ENCODE assay signal across 11 cellular contexts in genomic region chr10:17075975-17076374, GRCh38. TPM values are rescaled to one million over a fixed set of nuclear protein-coding genes. Genes with fewer than 3 reads are reported as not detected.
DNase-seq lines count a peak whose midpoint lies in the region; ATAC-seq and TF ChIP-seq lines count a peak whose summit lies in the region.
"Had no signal": no experiment of that assay in that cellular context is flagged by ENCODE, and none has a peak within 500 bp of the region (broad histone marks: within the 10 kb centered on the region; RNA-seq: fewer than 3 reads in every experiment).

No MANE protein-coding gene starts in this region.

- no peak overlapping the region for H3K18ac ChIP-seq in neuronal stem cell (ENCODE audit: low read length)

- H3K9me3 Mint-ChIP-seq in CD8-positive, alpha-beta T cell, result no peaks in the 10 kb centered on the region
- H3K9me3 Mint-ChIP-seq: activated CD4-positive, alpha-beta T cell treated with anti-CD3 and anti-CD28 coated beads, Interleukin-2, amount 10 ng/mL, durations not matched to agents 7 days and 5 days had no signal

- H3K23ac ChIP-seq in neuronal stem cell (ENCODE audit: low read depth, low read length, poor library complexity), result no peak overlapping the region

- H3K4ac ChIP-seq in neuronal stem cell (ENCODE audit: low read length), result no peak overlapping the region

- intact Hi-C loops in Right ventricle myocardium inferior (cut with DNase I) (no loop called here), right cardiac atrium (cut with DNase I) (no loop called here), esophagus squamous epithelium (cut with DNase I) (no loop called here), right lobe of liver (cut with DNase I) (no loop called here)
- intact Hi-C loops in CD8-positive, alpha-beta T cell (cut with DNase I, micrococcal nuclease), result no loop called here

- POLR2A ChIA-PET in CD8-positive, alpha-beta T cell (lab: Charles Lee), result no interaction called here

- H3K14ac ChIP-seq in neuronal stem cell (ENCODE audit: low read length), result no peak overlapping the region

- no peak overlapping the region for H2BK12ac ChIP-seq in neuronal stem cell (ENCODE audit: low read length)

- ATAC-seq in Right ventricle myocardium inferior, result peak; percentile 37
- ATAC-seq in right cardiac atrium, result no peak
- ATAC-seq in CD8-positive, alpha-beta T cell, result no peak
- ATAC-seq in right lobe of liver, result no peak
- no peak for ATAC-seq in HG03354 (IDR thresholded peaks at IDR 0.05; ENCODE audit: poor library complexity, severe bottlenecking, unreplicated experiment)

- WGBS in right cardiac atrium, result 64% methylated on average over 2 of the region's 2 CpGs
- WGBS in esophagus squamous epithelium, 2 donors, result 60 to 63% methylated on average over 2 of the region's 2 CpGs
- no CpG with 5 or more reads among the region's 2 CpGs for WGBS in neuronal stem cell (ENCODE audit: extremely low coverage in 2 of 2, insufficient read length in 2 of 2, insufficient replicate concordance in 1 of 2), 2 donors
- WGBS in right lobe of liver (ENCODE audit: insufficient coverage, low coverage, low lambda C conversion rate, missing lambda C conversion rate), result 80% methylated on average over 2 of the region's 2 CpGs

- H3K27me3 Mint-ChIP-seq in CD8-positive, alpha-beta T cell (ENCODE audit: low read depth), result no peaks in the 10 kb centered on the region
- H3K27me3 Mint-ChIP-seq: activated CD4-positive, alpha-beta T cell treated with anti-CD3 and anti-CD28 coated beads, Interleukin-2, amount 10 ng/mL, durations not matched to agents 7 days and 5 days had no signal

- TF ChIP-seq CTCF in esophagus squamous epithelium (IDR thresholded peaks at IDR 0.05) (no peak), right lobe of liver (IDR thresholded peaks at IDR 0.05) (no peak)
- TF ChIP-seq CTCF in CD8-positive, alpha-beta T cell (IDR thresholded peaks at IDR 0.05), result no peak

- H4K91ac ChIP-seq in neuronal stem cell (ENCODE audit: low read depth, low read length, poor library complexity), result no peak overlapping the region

- H2BK120ac ChIP-seq in neuronal stem cell (ENCODE audit: low read depth, low read length), result no peak overlapping the region

- no peaks in the 10 kb centered on the region for H3K79me1 ChIP-seq in neuronal stem cell (ENCODE audit: low read depth, low read length)

- H3K36me3 ChIP-seq in esophagus squamous epithelium (no peaks in the 10 kb centered on the region), neuronal stem cell (replicated peaks in 1 of 2; ENCODE audit: control insufficient read depth in 2 of 2, insufficient read depth in 2 of 2, low read length in 2 of 2) (no peaks in the 10 kb centered on the region), right lobe of liver (no peaks in the 10 kb centered on the region)
- no peaks in the 10 kb centered on the region for H3K36me3 ChIP-seq in CD8-positive, alpha-beta T cell (ENCODE audit: insufficient read depth, low read length)

- DNase-seq in Right ventricle myocardium inferior (ENCODE audit: missing footprints) (no peak), right cardiac atrium (no peak), esophagus squamous epithelium (lab: John Stamatoyannopoulos, UW) (no peak), neuronal stem cell (ENCODE audit: low spot score) (no peak), right lobe of liver (no peak), AML-193 (lab: John Stamatoyannopoulos, UW) (no peak)
- DNase-seq in CD8-positive, alpha-beta T cell, result no peak
- DNase-seq: activated CD4-positive, alpha-beta T cell treated with anti-CD3 and anti-CD28 coated beads, Interleukin-2, amount 10 ng/mL, durations not matched to agents 7 days and 5 days; activated gamma-delta T cell; hypothalamus had no signal

- H4K8ac ChIP-seq in neuronal stem cell (ENCODE audit: low read depth, low read length), result no peak overlapping the region

- peak overlapping the region; percentile 63 for H2AFZ ChIP-seq in neuronal stem cell (ENCODE audit: low read length)

- no peak overlapping the region for H3K4me2 ChIP-seq in neuronal stem cell (ENCODE audit: insufficient read depth, low read length, poor library complexity, severe bottlenecking)

- H2BK15ac ChIP-seq in neuronal stem cell (ENCODE audit: low read length), result no peak overlapping the region

- no peak overlapping the region for H2AK5ac ChIP-seq in neuronal stem cell (ENCODE audit: low read depth, low read length)

- H3K9ac ChIP-seq in neuronal stem cell (ENCODE audit: low read depth, low read length, poor library complexity), result no peak overlapping the region

- no peak for TF ChIP-seq POLR2A in esophagus squamous epithelium (IDR thresholded peaks at IDR 0.05)
- TF ChIP-seq POLR2A in right lobe of liver (IDR thresholded peaks at IDR 0.05), result no peak

- no peaks in the 10 kb centered on the region for H3K27me3 ChIP-seq in right cardiac atrium (ENCODE audit: control insufficient read depth, insufficient read depth)
- H3K27me3 ChIP-seq in esophagus squamous epithelium, result no peaks in the 10 kb centered on the region
- no peaks in the 10 kb centered on the region for H3K27me3 ChIP-seq in neuronal stem cell (ENCODE audit: control insufficient read depth in 3 of 3, insufficient read depth in 3 of 3, low read depth in 1 of 3, low read length in 3 of 3)
- no peaks in the 10 kb centered on the region for H3K27me3 ChIP-seq in CD8-positive, alpha-beta T cell (ENCODE audit: insufficient read depth, low read length)
- H3K27me3 ChIP-seq in right lobe of liver, result no peaks in the 10 kb centered on the region

- CTCF ChIA-PET in CD8-positive, alpha-beta T cell (lab: Charles Lee), result interaction anchor here (0.6 kb wide), 1 partner anchor 18 kb away, joined by 3 read pairs; no protein-coding TSS in a partner anchor

- H3K36me3 Mint-ChIP-seq in CD8-positive, alpha-beta T cell, result peaks cover 17% of the 10 kb centered on the region

- H3K9me3 ChIP-seq in right cardiac atrium (ENCODE audit: control insufficient read depth, low read length), result no peaks in the 10 kb centered on the region
- H3K9me3 ChIP-seq in esophagus squamous epithelium, result no peaks in the 10 kb centered on the region
- peaks cover 0 to under 1% of the 10 kb centered on the region in 2 donors for H3K9me3 ChIP-seq in neuronal stem cell (replicated peaks in 1 of 2; ENCODE audit: control insufficient read depth in 2 of 2, insufficient read depth in 1 of 2, low read depth in 1 of 2, low read length in 2 of 2)
- H3K9me3 ChIP-seq in CD8-positive, alpha-beta T cell (ENCODE audit: low read length), result no peaks in the 10 kb centered on the region
- no peaks in the 10 kb centered on the region for H3K9me3 ChIP-seq in right lobe of liver

- no peak overlapping the region for H3K4me3 Mint-ChIP-seq in CD8-positive, alpha-beta T cell
- H3K4me3 Mint-ChIP-seq: activated CD4-positive, alpha-beta T cell treated with anti-CD3 and anti-CD28 coated beads, Interleukin-2, amount 10 ng/mL, durations not matched to agents 7 days and 5 days had no signal

- no peaks in the 10 kb centered on the region for H3K4me1 Mint-ChIP-seq in CD8-positive, alpha-beta T cell (ENCODE audit: low read depth)

- H3K4me1 ChIP-seq in right cardiac atrium (ENCODE audit: control insufficient read depth, insufficient read depth, low read length) (no peaks in the 10 kb centered on the region), esophagus squamous epithelium (peaks cover 0 to 19% (median 14%) of the 10 kb centered on the region in 3 donors), neuronal stem cell (ENCODE audit: control insufficient read depth in 2 of 2, insufficient read depth in 1 of 2, low read depth in 1 of 2, low read length in 2 of 2) (peaks cover 2 to 14% of the 10 kb centered on the region in 2 donors), right lobe of liver (no peaks in the 10 kb centered on the region)
- H3K4me1 ChIP-seq in CD8-positive, alpha-beta T cell (ENCODE audit: insufficient read depth, low read length), result no peaks in the 10 kb centered on the region

- H3K27ac ChIP-seq in right cardiac atrium (ENCODE audit: low read length), result no peak overlapping the region
- H3K27ac ChIP-seq in esophagus squamous epithelium, result peak overlapping the region in 3 of 4 donors; percentile 35 to 58 (median 43)
- no peak overlapping the region for H3K27ac ChIP-seq in neuronal stem cell (replicated peaks; ENCODE audit: low read length)
- no peak overlapping the region for H3K27ac ChIP-seq in CD8-positive, alpha-beta T cell (ENCODE audit: low read depth, low read length)
- no peak overlapping the region for H3K27ac ChIP-seq in right lobe of liver

- no peak overlapping the region for H2BK5ac ChIP-seq in neuronal stem cell (ENCODE audit: low read length)

- H3K27ac Mint-ChIP-seq in CD8-positive, alpha-beta T cell, result no peak overlapping the region
- H3K27ac Mint-ChIP-seq: activated CD4-positive, alpha-beta T cell treated with anti-CD3 and anti-CD28 coated beads, Interleukin-2, amount 10 ng/mL, durations not matched to agents 7 days and 5 days had no signal

- no peak overlapping the region for H3K4me3 ChIP-seq in right cardiac atrium (ENCODE audit: low read length)
- no peak overlapping the region for H3K4me3 ChIP-seq in esophagus squamous epithelium
- H3K4me3 ChIP-seq in neuronal stem cell (ENCODE audit: low read length in 2 of 2), result no peak overlapping the region
- H3K4me3 ChIP-seq in CD8-positive, alpha-beta T cell (ENCODE audit: low read depth, low read length), result no peak overlapping the region
- no peak overlapping the region for H3K4me3 ChIP-seq in right lobe of liver

RNA-seq across cellular contexts. Expression of gene CUBN, which starts 53.6 kb away (rescaled TPM):
- total RNA-seq in Right ventricle myocardium inferior, result 0.92 TPM
- 1 to 10 TPM in 1 of 4 donors, under 1 TPM in 3; 0.78 to 1.3 (median 0.91) TPM for total RNA-seq in right cardiac atrium
- polyA plus RNA-seq in right cardiac atrium, result 0.41 TPM
- under 1 TPM; 0.15 to 0.83 (median 0.51) TPM for total RNA-seq in esophagus squamous epithelium
- 0.40 TPM for polyA plus RNA-seq in neuronal stem cell (2013, experiment 1 of 2)
- polyA plus RNA-seq in neuronal stem cell (2013, experiment 2 of 2), result 0.35 TPM
- 1 to 10 TPM; 3.3 to 6.5 TPM for total RNA-seq in CD8-positive, alpha-beta T cell
- total RNA-seq in right lobe of liver, result under 1 TPM; 0.07 to 0.74 (median 0.27) TPM

Comparison
In these comparisons a context has a peak if more than half of its experiments do, and no peak if none do; other contexts are left out.
1. H3K27ac ChIP-seq: peak in esophagus squamous epithelium (3 of 4); none in right cardiac atrium (single experiment), neuronal stem cell (single experiment), CD8-positive, alpha-beta T cell (single experiment) and right lobe of liver (0 of 3).